ENCODE assay signal across 8 cellular contexts in the genomic region with DNA sequence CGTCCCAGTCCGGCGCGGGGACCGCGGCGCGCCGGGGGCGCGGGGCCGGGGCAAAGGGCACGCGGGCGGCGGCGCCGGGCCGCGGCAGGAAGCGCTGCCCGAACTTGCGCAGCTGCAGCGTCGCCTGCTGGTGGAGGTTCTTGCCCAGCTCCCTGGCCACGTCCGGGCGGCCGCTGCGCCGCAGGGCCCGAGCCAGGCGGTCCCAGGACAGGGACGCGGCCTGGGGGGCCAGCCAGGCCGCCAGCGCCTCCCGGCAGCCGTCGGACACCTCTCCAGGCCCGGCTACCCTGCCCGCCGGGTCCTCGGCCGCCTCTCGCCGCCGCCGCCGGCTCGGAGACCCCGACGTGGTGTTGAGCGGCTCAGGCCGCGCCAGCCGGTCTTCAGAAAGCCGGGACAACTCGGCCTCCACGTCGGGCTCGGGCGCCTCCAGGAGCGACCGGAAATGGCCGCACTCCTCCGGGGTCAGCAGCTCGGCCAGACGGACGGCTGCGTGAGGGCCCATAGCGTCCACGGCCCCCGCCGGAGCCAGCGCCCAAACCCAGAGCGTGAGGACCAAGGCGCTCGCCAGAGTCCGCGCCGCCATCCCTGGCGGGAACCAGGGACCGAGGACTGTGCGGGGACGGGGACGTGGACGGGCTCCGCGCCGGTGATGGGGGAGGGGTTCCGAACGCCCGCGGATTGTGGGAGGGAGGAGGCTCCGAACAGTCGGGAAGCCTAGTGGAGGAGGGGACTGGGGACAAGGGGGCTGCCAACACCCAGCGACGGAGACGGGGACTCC. TPM values are rescaled to one million over a fixed set of nuclear protein-coding genes. Genes with fewer than 3 reads are reported as not detected.
DNase-seq lines count a peak whose midpoint lies in the region; ATAC-seq and TF ChIP-seq lines count a peak whose summit lies in the region.

No MANE protein-coding gene starts in this region.

- TF ChIP-seq CTCF in liver (IDR thresholded peaks at IDR 0.05; ENCODE audit: low read depth, low read length, missing input control), result peak; percentile 82

- no peaks in the 10 kb centered on the region for H3K36me3 ChIP-seq in duodenal mucosa (ENCODE audit: control insufficient read depth in 1 of 2, insufficient read depth in 2 of 2, low read length in 2 of 2)
- no peaks in the 10 kb centered on the region for H3K36me3 ChIP-seq in liver (ENCODE audit: control insufficient read depth in 4 of 4, insufficient read depth in 3 of 4, low read depth in 1 of 4, low read length in 3 of 4)

- peak; percentile 43 to 67 for TF ChIP-seq RAD21 in liver (IDR thresholded peaks at IDR 0.05)

- peak overlapping the region; percentile 52 to 54 for H3K9ac ChIP-seq in duodenal mucosa (ENCODE audit: low read depth in 1 of 2, low read length in 2 of 2)
- H3K9ac ChIP-seq in liver (ENCODE audit: low read depth in 1 of 2, low read length in 2 of 2), result peak overlapping the region; percentile 65 to 78

- no peak for ATAC-seq in GM21381 (IDR thresholded peaks at IDR 0.05; ENCODE audit: unreplicated experiment)

- H3K9me3 ChIP-seq in duodenal mucosa (ENCODE audit: control insufficient read depth in 1 of 2, low read length in 2 of 2), result no peaks in the 10 kb centered on the region
- no peaks in the 10 kb centered on the region for H3K9me3 ChIP-seq in liver (ENCODE audit: control insufficient read depth in 4 of 4, low read length in 3 of 4)

- 2% methylated on average over 100 of the region's 100 CpGs for WGBS in liver

- H3K4me3 ChIP-seq in duodenal mucosa (ENCODE audit: low read depth in 1 of 2, low read length in 2 of 2) (peak overlapping the region; percentile 40 to 68), liver (ENCODE audit: low read depth in 1 of 3, low read length in 3 of 3) (peak overlapping the region; percentile 46 to 77 (median 63))

- peak overlapping the region; percentile 44 for H3K27ac ChIP-seq in duodenal mucosa (ENCODE audit: low read depth, low read length)
- H3K27ac ChIP-seq in liver (ENCODE audit: low read depth in 1 of 2, low read length in 2 of 2), result peak overlapping the region; percentile 88 to 93

- peaks cover 4 to 5% of the 10 kb centered on the region in 2 donors for H3K27me3 ChIP-seq in duodenal mucosa (ENCODE audit: control insufficient read depth in 1 of 2, insufficient read depth in 2 of 2, low read length in 2 of 2)
- no peaks in the 10 kb centered on the region for H3K27me3 ChIP-seq in liver (ENCODE audit: control insufficient read depth in 4 of 4, insufficient read depth in 4 of 4, low read length in 3 of 4)

- H3K4me1 ChIP-seq in duodenal mucosa (ENCODE audit: control insufficient read depth in 1 of 2, insufficient read depth in 2 of 2, low read length in 2 of 2) (peaks cover 5 to 7% of the 10 kb centered on the region in 2 donors), liver (ENCODE audit: control insufficient read depth in 4 of 4, insufficient read depth in 4 of 4, low read length in 3 of 4) (peaks cover 0 to 14% (median 4%) of the 10 kb centered on the region in 4 donors)

- DNase-seq in ELR (ENCODE audit: low read depth), result peak; percentile 85
- peak; percentile 32 for DNase-seq in NCI-H1105 treated with DMSO at 0.1 percent for 48 hours (lab: John Stamatoyannopoulos, UW)
- DNase-seq in activated CD4-positive, alpha-beta T cell treated with anti-CD3 and anti-CD28 coated beads, Interleukin-2, amount 50 U/mL, for 48 hours, result peak; percentile 71 to 76
- DNase-seq in stimulated activated CD4-positive, alpha-beta T cell treated with anti-CD3 and anti-CD28 coated beads, Interleukin-2, amount 100 ng/mL, for 4 hours (ENCODE audit: low read depth), result peak; percentile 44
- DNase-seq in H4 (ENCODE audit: low spot score), result no peak

TF ChIP-seq in liver, 16 proteins besides CTCF, POLR2A, EP300 and RAD21:
- TF ChIP-seq FOXA1 (IDR thresholded peaks at IDR 0.05) (no peak), SP1 (IDR thresholded peaks at IDR 0.05) (no peak), EGR1 (IDR thresholded peaks at IDR 0.05; ENCODE audit: low read depth in 2 of 2) (no peak), RXRA (IDR thresholded peaks at IDR 0.05) (no peak), FOXA2 (IDR thresholded peaks at IDR 0.05) (no peak), YY1 (IDR thresholded peaks at IDR 0.05) (peak; percentile 71)

RNA-seq across cellular contexts. Expression of a gene that starts 34.0 kb away (rescaled TPM):
- total RNA-seq in liver, result under 1 TPM; 0.33 to 0.70 TPM
- polyA plus RNA-seq in liver, result under 1 TPM; 0.06 to 0.33 TPM
- total RNA-seq in H4 (2014; rRNA removed; shearing (Covaris generic)), result not detected in 2 replicates
